ENCODE assay signal across 8 cellular contexts in genomic region chr19:4337906-4338440, GRCh38. TPM values are rescaled to one million over a fixed set of nuclear protein-coding genes. Genes with fewer than 3 reads are reported as not detected.
A peak's percentile ranks its signal among the peaks of the same experiment; 100 is the strongest.
DNase-seq lines count a peak whose midpoint lies in the region; ATAC-seq and TF ChIP-seq lines count a peak whose summit lies in the region.

No MANE protein-coding gene starts in this region.

- no peaks in the 10 kb centered on the region for H3K79me2 ChIP-seq in ACC112 (ENCODE audit: control insufficient read depth, insufficient read depth, low read length, unreplicated experiment)

- peak overlapping the region; percentile 92 for H2AFZ ChIP-seq in ACC112 (ENCODE audit: low read length, unreplicated experiment)

- intact Hi-C loops in body of pancreas (cut with DNase I) (no loop called here), lower lobe of right lung (cut with DNase I) (no loop called here)

- DNase-seq in HL-60 (ENCODE audit: low read depth in 1 of 2, low spot score in 1 of 2) (no peak), body of pancreas (peak in 2 of 4 donors; percentile 56 to 61), lower lobe of right lung (no peak)

- H3K9me3 ChIP-seq in body of pancreas (no peaks in the 10 kb centered on the region), lower lobe of right lung (no peaks in the 10 kb centered on the region)

- H3K36me3 ChIP-seq in ACC112 (ENCODE audit: insufficient read depth, low read length) (no peaks in the 10 kb centered on the region), body of pancreas (replicated peaks in 1 of 2; ENCODE audit: insufficient read depth in 1 of 2, low read depth in 2 of 2) (no peaks in the 10 kb centered on the region), lower lobe of right lung (no peaks in the 10 kb centered on the region), urinary bladder (ENCODE audit: insufficient read depth) (no peaks in the 10 kb centered on the region)

- peak in 1 of 3 donors; percentile 54 for TF ChIP-seq POLR2A in body of pancreas (IDR thresholded peaks at IDR 0.05)

- WGBS in body of pancreas, 2 donors, result 8 to 17% methylated on average over 12 to 14 of the region's 14 CpGs
- 13% methylated on average over 14 of the region's 14 CpGs for WGBS in urinary bladder

- no peak for TF ChIP-seq CTCF in HL-60 (IDR thresholded peaks at IDR 0.05; ENCODE audit: insufficient read depth, low read length)
- no peak for TF ChIP-seq CTCF in body of pancreas (IDR thresholded peaks at IDR 0.05)
- TF ChIP-seq CTCF in lower lobe of right lung (IDR thresholded peaks at IDR 0.05), result no peak

- H3K4me3 ChIP-seq in ACC112 (ENCODE audit: low read depth, low read length) (peak overlapping the region; percentile 72), HL-60 (replicated peaks; ENCODE audit: insufficient read depth, low read length) (peak overlapping the region; percentile 19; the same call in 1 of the 2 replicates), body of pancreas (peak overlapping the region; percentile 43 to 58), lower lobe of right lung (peak overlapping the region; percentile 58), urinary bladder (ENCODE audit: low read depth, low read length) (peak overlapping the region; percentile 52)

- peaks cover 3% of the 10 kb centered on the region for H3K4me1 ChIP-seq in ACC112 (ENCODE audit: control insufficient read depth, insufficient read depth, low read length, unreplicated experiment)
- peaks cover 25% of the 10 kb centered on the region for H3K4me1 ChIP-seq in body of pancreas
- peaks cover 19% of the 10 kb centered on the region for H3K4me1 ChIP-seq in lower lobe of right lung
- H3K4me1 ChIP-seq in urinary bladder (ENCODE audit: insufficient read depth), result no peaks in the 10 kb centered on the region

- H3K27me3 ChIP-seq in ACC112 (ENCODE audit: insufficient read depth, low read length) (no peaks in the 10 kb centered on the region), HL-60 (ENCODE audit: insufficient read depth, poor library complexity, severe bottlenecking) (peaks cover 2% of the 10 kb centered on the region), body of pancreas (no peaks in the 10 kb centered on the region), lower lobe of right lung (ENCODE audit: low read depth) (no peaks in the 10 kb centered on the region)

- no peak for ATAC-seq in body of pancreas
- ATAC-seq in lower lobe of right lung, result no peak
- ATAC-seq in GM19351 (IDR thresholded peaks at IDR 0.05; ENCODE audit: unreplicated experiment), result no peak
- ATAC-seq in HG02642 (IDR thresholded peaks at IDR 0.05; ENCODE audit: poor library complexity, unreplicated experiment), result no peak
- no peak for ATAC-seq in HG03460 (IDR thresholded peaks at IDR 0.05; ENCODE audit: unreplicated experiment)

- H3K27ac ChIP-seq in ACC112 (ENCODE audit: low read depth, low read length) (no peak overlapping the region), HL-60 (replicated peaks) (no peak overlapping the region), body of pancreas (peak overlapping the region; percentile 57 to 90 (median 81)), lower lobe of right lung (peak overlapping the region; percentile 76), urinary bladder (ENCODE audit: low read depth) (peak overlapping the region; percentile 27)

RNA-seq across cellular contexts. Expression of gene STAP2, which starts 0.7 kb away (rescaled TPM):
- total RNA-seq in body of pancreas (10 to 100 TPM; 17.9 to 31.0 TPM), lower lobe of right lung (11.8 TPM), urinary bladder (14.4 TPM)
- polyA plus RNA-seq in urinary bladder, result 12.4 TPM

RNA-seq across cellular contexts. Expression of gene MPND, which starts 5.4 kb away (rescaled TPM):
- total RNA-seq in body of pancreas, result 1 to 10 TPM in 1 of 2 donors, under 1 TPM in 1; 0.99 to 7.5 TPM
- total RNA-seq in lower lobe of right lung, result 41.2 TPM
- total RNA-seq in urinary bladder, result 7.2 TPM
- polyA plus RNA-seq in urinary bladder, result 24.5 TPM

RNA-seq across cellular contexts. Expression of gene FSD1, which starts 33.6 kb away (rescaled TPM):
- total RNA-seq in body of pancreas, result not detected
- total RNA-seq in lower lobe of right lung, result 0.62 TPM
- 1.6 TPM for total RNA-seq in urinary bladder
- 0.49 TPM for polyA plus RNA-seq in urinary bladder

RNA-seq across cellular contexts. Expression of gene TMIGD2, which starts 35.8 kb away (rescaled TPM):
- total RNA-seq in body of pancreas (not detected), lower lobe of right lung (1.7 TPM), urinary bladder (0.48 TPM)
- 0.58 TPM for polyA plus RNA-seq in urinary bladder

RNA-seq across cellular contexts. Expression of gene SHD, which starts 58.9 kb away (rescaled TPM):
- total RNA-seq in body of pancreas (not detected), lower lobe of right lung (not detected), urinary bladder (3.6 TPM)
- 0.04 TPM for polyA plus RNA-seq in urinary bladder

Comparison
In these comparisons a context has a peak if more than half of its experiments do, and no peak if none do; other contexts are left out.
1. H3K27ac ChIP-seq: peak in body of pancreas (4 of 4), lower lobe of right lung (single experiment) and urinary bladder (single experiment); none in ACC112 (single experiment) and HL-60 (single experiment).
2. H3K4me3 ChIP-seq: peak in every context shown above with its lines; median percentile 72 in ACC112; 58 in lower lobe of right lung; 52 in urinary bladder; 50 in body of pancreas; 19 in HL-60.